7 cellular contexts compared by ENCODE assay signal in the genomic region with DNA sequence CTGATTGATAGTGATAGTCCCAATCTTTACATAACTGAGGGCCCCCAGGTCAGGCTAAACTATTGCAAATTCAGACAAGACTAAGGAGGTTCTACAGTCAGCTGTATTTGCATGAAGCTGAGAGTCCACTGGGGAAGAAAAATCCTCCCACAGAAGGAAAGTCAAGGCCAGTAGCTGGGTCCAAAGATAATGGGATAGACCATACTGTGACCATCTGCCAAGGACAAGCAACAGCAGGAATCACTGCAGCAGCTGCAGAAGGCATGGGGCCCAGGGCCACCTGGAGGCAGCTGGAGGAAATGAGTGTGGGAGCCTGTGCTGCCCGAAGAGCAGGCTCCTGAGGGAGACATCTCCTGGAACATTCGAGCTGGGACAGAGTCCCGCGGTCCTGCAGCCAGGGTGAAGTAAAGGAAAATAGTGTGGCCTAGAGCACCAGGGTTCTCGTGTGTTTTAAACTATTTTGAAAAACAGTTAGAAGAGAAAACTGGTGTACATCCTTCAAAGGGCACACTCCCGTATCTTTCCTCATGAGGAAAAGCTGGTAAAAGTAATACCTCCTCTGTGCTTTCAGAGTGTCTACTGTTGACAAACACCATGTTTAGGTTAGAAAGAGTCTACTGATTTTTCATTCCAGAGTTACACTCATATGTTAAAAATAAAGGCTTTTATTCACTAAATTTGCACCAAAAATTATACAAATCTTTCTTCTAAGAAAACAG. TPM values are rescaled to one million over a fixed set of nuclear protein-coding genes. Genes with fewer than 3 reads are reported as not detected.
DNase-seq lines count a peak whose midpoint lies in the region; ATAC-seq and TF ChIP-seq lines count a peak whose summit lies in the region.

No MANE protein-coding gene starts in this region.

- H3K79me2 ChIP-seq in hepatocyte, result no peaks in the 10 kb centered on the region

- DNase-seq in NCI-H510A treated with DMSO at 0.1 percent for 48 hours (lab: John Stamatoyannopoulos, UW), result peak; percentile 57
- DNase-seq in astrocyte of the cerebellum (ENCODE audit: low read depth), result no peak
- peak; percentile 85 for DNase-seq in hepatocyte (ENCODE audit: low spot score)

- H3K27me3 ChIP-seq in hepatocyte (no peaks in the 10 kb centered on the region), skeletal muscle satellite cell (ENCODE audit: control insufficient read depth, insufficient read depth, low read length) (peaks cover 2% of the 10 kb centered on the region)

- in situ Hi-C loops in astrocyte of the cerebellum (cut with HindIII; ENCODE audit: low sequenced_read_pairs), result no loop called here

- peak overlapping the region; percentile 40 for H3K27ac ChIP-seq in hepatocyte

- H3K9me2 ChIP-seq in hepatocyte (replicated peaks; ENCODE audit: insufficient read depth), result no peaks in the 10 kb centered on the region

- H3K9me3 ChIP-seq in hepatocyte (ENCODE audit: low read depth) (no peaks in the 10 kb centered on the region), skeletal muscle satellite cell (replicated peaks; ENCODE audit: low read length) (no peaks in the 10 kb centered on the region)

- no peak overlapping the region for H3K4me3 ChIP-seq in astrocyte of the cerebellum (ENCODE audit: low read depth, low read length)
- no peak overlapping the region for H3K4me3 ChIP-seq in hepatocyte
- no peak overlapping the region for H3K4me3 ChIP-seq in skeletal muscle satellite cell (ENCODE audit: low read length)

- H3K36me3 ChIP-seq in hepatocyte (replicated peaks; ENCODE audit: insufficient read depth, low read depth), result no peaks in the 10 kb centered on the region
- H3K36me3 ChIP-seq in skeletal muscle satellite cell (ENCODE audit: insufficient read depth, low read length), result no peaks in the 10 kb centered on the region

- peak overlapping the region; percentile 16 for H3K9ac ChIP-seq in skeletal muscle satellite cell (ENCODE audit: low read depth, low read length)

- H2AFZ ChIP-seq in hepatocyte, result peak overlapping the region; percentile 23

- H3K4me1 ChIP-seq in hepatocyte (ENCODE audit: insufficient read depth) (peaks cover 31% of the 10 kb centered on the region), skeletal muscle satellite cell (ENCODE audit: control insufficient read depth, insufficient read depth, low read length) (peaks cover 26% of the 10 kb centered on the region)

- H3K4me2 ChIP-seq in hepatocyte (peak overlapping the region; percentile 30), skeletal muscle satellite cell (ENCODE audit: low read length) (peak overlapping the region; percentile 39)

- TF ChIP-seq CTCF in GM12874 (IDR thresholded peaks at IDR 0.05; ENCODE audit: insufficient read depth, low read depth, low read length) (peak; percentile 81), astrocyte of the cerebellum (IDR thresholded peaks at IDR 0.05; ENCODE audit: low read depth, low read length, missing control alignments) (peak; percentile 78), hepatocyte (IDR thresholded peaks at IDR 0.05; ENCODE audit: poor library complexity) (peak; percentile 62)

- no peaks in the 10 kb centered on the region for H4K20me1 ChIP-seq in hepatocyte (ENCODE audit: insufficient read depth, poor library complexity, severe bottlenecking)

- peak; percentile 68 for ATAC-seq in HG02678 (IDR thresholded peaks at IDR 0.05; ENCODE audit: unreplicated experiment)
- ATAC-seq in GM21528 (IDR thresholded peaks at IDR 0.05; ENCODE audit: low FRiP score, unreplicated experiment), result no peak

- WGBS in hepatocyte (ENCODE audit: low lambda C conversion rate, missing lambda C conversion rate), result 23% methylated on average over 6 of the region's 6 CpGs

RNA-seq across cellular contexts. Expression of gene TMEM212, which starts 13.1 kb away (rescaled TPM):
- not detected in 2 replicates for total RNA-seq in hepatocyte
- polyA plus RNA-seq in hepatocyte, result not detected in 2 replicates
- not detected in 2 replicates for total RNA-seq in skeletal muscle satellite cell (2012; rRNA removed)

RNA-seq across cellular contexts. Expression of gene PLD1, which starts 19.7 kb away (rescaled TPM):
- total RNA-seq in hepatocyte, result 63.3 and 71.1 TPM in 2 replicates
- 29.4 and 42.1 TPM in 2 replicates for polyA plus RNA-seq in hepatocyte
- total RNA-seq in skeletal muscle satellite cell (2012; rRNA removed), result 6.8 and 10.7 TPM in 2 replicates
